ENCODE assay signal across 21 cellular contexts in the genomic region with DNA sequence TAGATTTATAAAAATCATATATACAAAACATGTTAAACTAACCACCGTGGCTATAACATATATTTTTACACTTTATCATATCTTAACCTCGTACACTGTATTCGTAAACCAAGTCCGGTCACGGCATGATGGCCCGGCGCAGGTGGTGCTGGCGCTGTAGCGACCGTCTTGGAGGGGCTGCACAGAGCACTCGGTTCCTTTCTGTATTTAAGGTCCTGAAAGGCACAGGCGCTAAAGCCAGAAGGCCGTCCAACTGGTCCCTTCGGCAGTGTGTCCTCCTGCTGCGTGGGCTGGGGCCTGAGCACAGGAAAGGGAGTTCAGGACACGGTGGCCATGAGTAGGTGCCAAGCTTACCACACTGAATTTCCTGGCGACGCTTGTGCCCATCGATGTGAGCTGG. TPM values are rescaled to one million over a fixed set of nuclear protein-coding genes. Genes with fewer than 3 reads are reported as not detected.
"Had no signal": no experiment of that assay in that cellular context is flagged by ENCODE, and none has a peak within 500 bp of the region (broad histone marks: within the 10 kb centered on the region; RNA-seq: fewer than 3 reads in every experiment).

No MANE protein-coding gene starts in this region.

- H3K36me3 Mint-ChIP-seq: activated naive CD4-positive, alpha-beta T cell treated with anti-CD3 and anti-CD28 coated beads, Interleukin-2, amount 50 U/mL, for 24 hours had no signal

- H3K27ac Mint-ChIP-seq: activated naive CD4-positive, alpha-beta T cell treated with anti-CD3 and anti-CD28 coated beads, Interleukin-2, amount 50 U/mL, for 24 hours; stimulated activated naive CD8-positive, alpha-beta T cell treated with anti-CD3 and anti-CD28 coated beads, Interleukin-15, Interleukin-2, amounts not matched to agents 100 ng/mL and 50 ng/mL, for 24 hours had no signal

- H3K27me3 Mint-ChIP-seq: activated naive CD4-positive, alpha-beta T cell treated with anti-CD3 and anti-CD28 coated beads, Interleukin-2, amount 50 U/mL, for 24 hours; central memory CD8-positive, alpha-beta T cell; effector memory CD8-positive, alpha-beta T cell; naive thymus-derived CD4-positive, alpha-beta T cell had no signal

- H3K9me3 ChIP-seq: adrenal gland, colonic mucosa, esophagus squamous epithelium, gastroesophageal sphincter, heart left ventricle, prostate gland, tibial artery had no signal

- H3K9me3 Mint-ChIP-seq: activated naive CD4-positive, alpha-beta T cell treated with anti-CD3 and anti-CD28 coated beads, Interleukin-2, amount 50 U/mL, for 24 hours; central memory CD8-positive, alpha-beta T cell; effector memory CD8-positive, alpha-beta T cell; naive thymus-derived CD4-positive, alpha-beta T cell; neural crest cell; stimulated activated naive CD8-positive, alpha-beta T cell treated with anti-CD3 and anti-CD28 coated beads, Interleukin-15, Interleukin-2, amounts not matched to agents 100 ng/mL and 50 ng/mL, for 24 hours had no signal

- H3K4me1 Mint-ChIP-seq: neural crest cell had no signal

- ATAC-seq: effector memory CD8-positive, alpha-beta T cell; gastroesophageal sphincter; heart left ventricle; naive thymus-derived CD4-positive, alpha-beta T cell; SK-N-SH treated with all-trans-retinoic acid at 6 μM for 48 hours had no signal

- DNase-seq: activated CD4-positive, alpha-beta T cell treated with anti-CD3 and anti-CD28 coated beads, Interleukin-2, amount 50 U/mL, for 1 hour; activated CD4-positive, CD25-positive, alpha-beta regulatory T cell treated with anti-CD3 and anti-CD28 coated beads, Interleukin-2, amount 50 U/mL, for 72 hours; activated gamma-delta T cell treated with Interleukin-2 at 50 U/mL for 16 hours; activated T-cell treated with anti-CD3 and anti-CD28 coated beads, Interleukin-2, amount 50 U/mL, for 1 hour; adrenal gland; colonic mucosa; effector memory CD8-positive, alpha-beta T cell; esophagus squamous epithelium; naive thymus-derived CD4-positive, alpha-beta T cell; stimulated activated CD4-positive, alpha-beta T cell treated with anti-CD3 and anti-CD28 coated beads, Interleukin-12 subunit alpha, Interleukin-12 subunit beta, amount 100 ng/mL, for 4 hours; stimulated activated CD4-positive, alpha-beta T cell treated with anti-CD3 and anti-CD28 coated beads, Interleukin-4, amount 100 ng/mL, for 4 hours had no signal

- H3K27me3 ChIP-seq: adrenal gland, colonic mucosa, dorsolateral prefrontal cortex, esophagus squamous epithelium, gastroesophageal sphincter, heart left ventricle, tibial artery had no signal

- H3K27ac ChIP-seq: adrenal gland, colonic mucosa, esophagus squamous epithelium, gastroesophageal sphincter, heart left ventricle, prostate gland, tibial artery had no signal

- H3K4me3 ChIP-seq: adrenal gland, colonic mucosa, dorsolateral prefrontal cortex, esophagus squamous epithelium, gastroesophageal sphincter, heart left ventricle, prostate gland, tibial artery had no signal

- H3K36me3 ChIP-seq: colonic mucosa, prostate gland had no signal

- H3K4me3 Mint-ChIP-seq: activated naive CD4-positive, alpha-beta T cell treated with anti-CD3 and anti-CD28 coated beads, Interleukin-2, amount 50 U/mL, for 24 hours; central memory CD8-positive, alpha-beta T cell; naive thymus-derived CD4-positive, alpha-beta T cell; neural crest cell; stimulated activated naive CD8-positive, alpha-beta T cell treated with anti-CD3 and anti-CD28 coated beads, Interleukin-15, Interleukin-2, amounts not matched to agents 100 ng/mL and 50 ng/mL, for 24 hours had no signal

RNA-seq across cellular contexts. Expression of a gene that starts 33.8 kb away (rescaled TPM):
- total RNA-seq: neural crest cell had no signal
